Comparison of ENCODE assay signal across 1 cellular context in genomic region chr12:53478865-53479264, GRCh38.
TF ChIP-seq lines count a peak whose summit lies in the region.

No MANE protein-coding gene starts in this region.

TF ChIP-seq in K562, 482 proteins besides CTCF, POLR2A, EP300 and RAD21:
- TF ChIP-seq CBX3 (IDR thresholded peaks at IDR 0.05; ENCODE audit: borderline replicate concordance in 1 of 2, low read length in 2 of 2) (no peak), ZFX (CRISPR knock-in tag; IDR thresholded peaks at IDR 0.05) (no peak), POU5F1 (IDR thresholded peaks at IDR 0.05; ENCODE audit: borderline replicate concordance, low read depth, low read length, partially characterized antibody) (no peak), ZBTB9 (CRISPR knock-in tag; IDR thresholded peaks at IDR 0.05) (no peak), TRIM25 (IDR thresholded peaks at IDR 0.05; ENCODE audit: borderline replicate concordance) (no peak), NCOR1 (IDR thresholded peaks at IDR 0.05) (no peak), SAFB (IDR thresholded peaks at IDR 0.05; ENCODE audit: borderline replicate concordance, low read depth, low read length) (no peak), RBM25 (IDR thresholded peaks at IDR 0.05; ENCODE audit: low read depth, low read length, severe bottlenecking) (no peak), SRSF7 (optimal IDR thresholded peaks at IDR 0.05; ENCODE audit: low read depth, low read length) (no peak), ZNF77 (CRISPR knock-in tag; IDR thresholded peaks at IDR 0.05) (no peak), ZSCAN32 (CRISPR knock-in tag; IDR thresholded peaks at IDR 0.05) (no peak), ZBTB43 (CRISPR knock-in tag; IDR thresholded peaks at IDR 0.05) (no peak), ELF4 (CRISPR knock-in tag; IDR thresholded peaks at IDR 0.05) (no peak), ZBTB1 (CRISPR knock-in tag; IDR thresholded peaks at IDR 0.05; ENCODE audit: borderline replicate concordance, low read depth) (no peak), ZNF212 (CRISPR knock-in tag; IDR thresholded peaks at IDR 0.05) (no peak), ZNF174 (CRISPR knock-in tag; IDR thresholded peaks at IDR 0.05) (no peak), ZNF143 (CRISPR knock-in tag; IDR thresholded peaks at IDR 0.05) (no peak), ZNF324 (CRISPR knock-in tag; IDR thresholded peaks at IDR 0.05) (no peak), ZNF175 (CRISPR knock-in tag; IDR thresholded peaks at IDR 0.05; ENCODE audit: low read depth) (no peak), KAT8 (IDR thresholded peaks at IDR 0.05; ENCODE audit: low read depth) (no peak)
